ENCODE assay signal across 3 cellular contexts in the genomic region with DNA sequence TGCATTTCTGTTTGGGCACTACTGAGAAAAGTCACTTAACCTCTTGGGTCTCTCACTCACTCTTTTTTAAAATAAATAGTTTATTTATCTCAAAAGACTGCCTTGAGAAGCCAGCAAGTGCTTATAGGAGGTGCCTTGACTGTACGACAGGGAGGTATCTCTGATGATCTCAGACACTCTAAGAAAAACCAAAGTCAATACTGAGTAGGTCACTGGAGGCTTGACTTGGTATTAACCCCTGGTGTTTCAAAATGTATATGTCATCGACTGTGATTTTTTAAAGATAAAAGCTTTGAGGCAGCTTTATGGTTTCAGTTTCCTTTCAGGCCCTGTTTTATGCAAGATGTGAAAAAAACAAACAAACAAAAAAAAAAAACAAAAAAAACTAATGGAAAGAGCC.
TF ChIP-seq lines count a peak whose summit lies in the region.

No MANE protein-coding gene starts in this region.

TF ChIP-seq in liver, 16 proteins besides CTCF, POLR2A, EP300 and RAD21:
- no peak for TF ChIP-seq HNF4G (IDR thresholded peaks at IDR 0.05)
- TF ChIP-seq, protein P1, sequence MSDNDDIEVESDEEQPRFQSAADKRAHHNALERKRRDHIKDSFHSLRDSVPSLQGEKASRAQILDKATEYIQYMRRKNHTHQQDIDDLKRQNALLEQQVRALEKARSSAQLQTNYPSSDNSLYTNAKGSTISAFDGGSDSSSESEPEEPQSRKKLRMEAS (IDR thresholded peaks at IDR 0.05), result no peak
- no peak for TF ChIP-seq RXRA (IDR thresholded peaks at IDR 0.05)
- no peak for TF ChIP-seq NR2F2 (IDR thresholded peaks at IDR 0.05)
- no peak for TF ChIP-seq FOXA1 (IDR thresholded peaks at IDR 0.05)
- TF ChIP-seq EGR1 (IDR thresholded peaks at IDR 0.05; ENCODE audit: low read depth in 2 of 2), result no peak
- TF ChIP-seq GABPA (IDR thresholded peaks at IDR 0.05 in 1 of 2, conservative IDR thresholded peaks at IDR 0.05 in 1 of 2), result no peak
- TF ChIP-seq YY1 (IDR thresholded peaks at IDR 0.05), result no peak
- no peak for TF ChIP-seq SP1 (IDR thresholded peaks at IDR 0.05)
- TF ChIP-seq, protein P2, sequence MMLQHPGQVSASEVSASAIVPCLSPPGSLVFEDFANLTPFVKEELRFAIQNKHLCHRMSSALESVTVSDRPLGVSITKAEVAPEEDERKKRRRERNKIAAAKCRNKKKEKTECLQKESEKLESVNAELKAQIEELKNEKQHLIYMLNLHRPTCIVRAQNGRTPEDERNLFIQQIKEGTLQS (IDR thresholded peaks at IDR 0.05), result no peak
- no peak for TF ChIP-seq JUND (IDR thresholded peaks at IDR 0.05)
- no peak for TF ChIP-seq TAF1 (conservative IDR thresholded peaks at IDR 0.05)
- TF ChIP-seq HNF4A (conservative IDR thresholded peaks at IDR 0.05), result no peak

TF ChIP-seq in HepG2, 621 proteins besides CTCF, POLR2A, EP300 and RAD21:
- TF ChIP-seq NR2F1 (CRISPR knock-in tag; IDR thresholded peaks at IDR 0.05), result no peak
- no peak for TF ChIP-seq FOXM1 (CRISPR knock-in tag; IDR thresholded peaks at IDR 0.05)
- TF ChIP-seq, protein P3, sequence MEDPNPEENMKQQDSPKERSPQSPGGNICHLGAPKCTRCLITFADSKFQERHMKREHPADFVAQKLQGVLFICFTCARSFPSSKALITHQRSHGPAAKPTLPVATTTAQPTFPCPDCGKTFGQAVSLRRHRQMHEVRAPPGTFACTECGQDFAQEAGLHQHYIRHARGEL (CRISPR knock-in tag; IDR thresholded peaks at IDR 0.05), result no peak
- TF ChIP-seq NFIB (CRISPR knock-in tag; IDR thresholded peaks at IDR 0.05; ENCODE audit: borderline replicate concordance), result no peak
- TF ChIP-seq BRD4 (CRISPR knock-in tag; IDR thresholded peaks at IDR 0.05), result no peak
- TF ChIP-seq THAP11 (CRISPR knock-in tag; IDR thresholded peaks at IDR 0.05), result no peak
- TF ChIP-seq ZMYM2 (CRISPR knock-in tag; IDR thresholded peaks at IDR 0.05), result no peak
- no peak for TF ChIP-seq ZNF567 (CRISPR knock-in tag; IDR thresholded peaks at IDR 0.05; ENCODE audit: borderline replicate concordance)
- TF ChIP-seq ZNF121 (CRISPR knock-in tag; IDR thresholded peaks at IDR 0.05), result no peak
- TF ChIP-seq ZNF292 (CRISPR knock-in tag; IDR thresholded peaks at IDR 0.05; ENCODE audit: borderline replicate concordance, low read depth), result no peak
- TF ChIP-seq TRIM24 (CRISPR knock-in tag; IDR thresholded peaks at IDR 0.05), result no peak
- no peak for TF ChIP-seq ZNF7 (CRISPR knock-in tag; IDR thresholded peaks at IDR 0.05)
- TF ChIP-seq SYNCRIP (IDR thresholded peaks at IDR 0.05; ENCODE audit: insufficient read depth, low read depth, low read length), result no peak
- no peak for TF ChIP-seq ZNF850 (CRISPR knock-in tag; conservative IDR thresholded peaks at IDR 0.05)
- TF ChIP-seq, protein P4, sequence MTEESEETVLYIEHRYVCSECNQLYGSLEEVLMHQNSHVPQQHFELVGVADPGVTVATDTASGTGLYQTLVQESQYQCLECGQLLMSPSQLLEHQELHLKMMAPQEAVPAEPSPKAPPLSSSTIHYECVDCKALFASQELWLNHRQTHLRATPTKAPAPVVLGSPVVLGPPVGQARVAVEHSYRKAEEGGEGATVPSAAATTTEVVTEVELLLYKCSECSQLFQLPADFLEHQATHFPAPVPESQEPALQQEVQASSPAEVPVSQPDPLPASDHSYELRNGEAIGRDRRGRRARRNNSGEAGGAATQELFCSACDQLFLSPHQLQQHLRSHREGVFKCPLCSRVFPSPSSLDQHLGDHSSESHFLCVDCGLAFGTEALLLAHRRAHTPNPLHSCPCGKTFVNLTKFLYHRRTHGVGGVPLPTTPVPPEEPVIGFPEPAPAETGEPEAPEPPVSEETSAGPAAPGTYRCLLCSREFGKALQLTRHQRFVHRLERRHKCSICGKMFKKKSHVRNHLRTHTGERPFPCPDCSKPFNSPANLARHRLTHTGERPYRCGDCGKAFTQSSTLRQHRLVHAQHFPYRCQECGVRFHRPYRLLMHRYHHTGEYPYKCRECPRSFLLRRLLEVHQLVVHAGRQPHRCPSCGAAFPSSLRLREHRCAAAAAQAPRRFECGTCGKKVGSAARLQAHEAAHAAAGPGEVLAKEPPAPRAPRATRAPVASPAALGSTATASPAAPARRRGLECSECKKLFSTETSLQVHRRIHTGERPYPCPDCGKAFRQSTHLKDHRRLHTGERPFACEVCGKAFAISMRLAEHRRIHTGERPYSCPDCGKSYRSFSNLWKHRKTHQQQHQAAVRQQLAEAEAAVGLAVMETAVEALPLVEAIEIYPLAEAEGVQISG (CRISPR knock-in tag; IDR thresholded peaks at IDR 0.05), result no peak
- TF ChIP-seq, protein P5, sequence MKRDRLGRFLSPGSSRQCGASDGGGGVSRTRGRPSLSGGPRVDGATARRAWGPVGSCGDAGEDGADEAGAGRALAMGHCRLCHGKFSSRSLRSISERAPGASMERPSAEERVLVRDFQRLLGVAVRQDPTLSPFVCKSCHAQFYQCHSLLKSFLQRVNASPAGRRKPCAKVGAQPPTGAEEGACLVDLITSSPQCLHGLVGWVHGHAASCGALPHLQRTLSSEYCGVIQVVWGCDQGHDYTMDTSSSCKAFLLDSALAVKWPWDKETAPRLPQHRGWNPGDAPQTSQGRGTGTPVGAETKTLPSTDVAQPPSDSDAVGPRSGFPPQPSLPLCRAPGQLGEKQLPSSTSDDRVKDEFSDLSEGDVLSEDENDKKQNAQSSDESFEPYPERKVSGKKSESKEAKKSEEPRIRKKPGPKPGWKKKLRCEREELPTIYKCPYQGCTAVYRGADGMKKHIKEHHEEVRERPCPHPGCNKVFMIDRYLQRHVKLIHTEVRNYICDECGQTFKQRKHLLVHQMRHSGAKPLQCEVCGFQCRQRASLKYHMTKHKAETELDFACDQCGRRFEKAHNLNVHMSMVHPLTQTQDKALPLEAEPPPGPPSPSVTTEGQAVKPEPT (CRISPR knock-in tag; IDR thresholded peaks at IDR 0.05; ENCODE audit: low read depth), result no peak
- no peak for TF ChIP-seq ZNF205 (CRISPR knock-in tag; IDR thresholded peaks at IDR 0.05)
- TF ChIP-seq ZNF317 (CRISPR knock-in tag; IDR thresholded peaks at IDR 0.05), result no peak
- no peak for TF ChIP-seq ZNF383 (CRISPR knock-in tag; IDR thresholded peaks at IDR 0.05; ENCODE audit: borderline replicate concordance)

TF ChIP-seq in SK-N-SH, 30 proteins besides CTCF, POLR2A, EP300 and RAD21:
- TF ChIP-seq TCF12 (IDR thresholded peaks at IDR 0.05), result no peak
- no peak for TF ChIP-seq RFX5 (IDR thresholded peaks at IDR 0.05; ENCODE audit: low read length)
- no peak for TF ChIP-seq JUND (IDR thresholded peaks at IDR 0.05)
- TF ChIP-seq CHD2 (IDR thresholded peaks at IDR 0.05; ENCODE audit: low read length, partially characterized antibody), result no peak
- TF ChIP-seq, protein P6, sequence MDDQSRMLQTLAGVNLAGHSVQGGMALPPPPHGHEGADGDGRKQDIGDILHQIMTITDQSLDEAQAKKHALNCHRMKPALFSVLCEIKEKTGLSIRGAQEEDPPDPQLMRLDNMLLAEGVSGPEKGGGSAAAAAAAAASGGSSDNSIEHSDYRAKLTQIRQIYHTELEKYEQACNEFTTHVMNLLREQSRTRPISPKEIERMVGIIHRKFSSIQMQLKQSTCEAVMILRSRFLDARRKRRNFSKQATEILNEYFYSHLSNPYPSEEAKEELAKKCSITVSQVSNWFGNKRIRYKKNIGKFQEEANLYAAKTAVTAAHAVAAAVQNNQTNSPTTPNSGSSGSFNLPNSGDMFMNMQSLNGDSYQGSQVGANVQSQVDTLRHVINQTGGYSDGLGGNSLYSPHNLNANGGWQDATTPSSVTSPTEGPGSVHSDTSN (IDR thresholded peaks at IDR 0.05), result no peak
- TF ChIP-seq, protein P7, sequence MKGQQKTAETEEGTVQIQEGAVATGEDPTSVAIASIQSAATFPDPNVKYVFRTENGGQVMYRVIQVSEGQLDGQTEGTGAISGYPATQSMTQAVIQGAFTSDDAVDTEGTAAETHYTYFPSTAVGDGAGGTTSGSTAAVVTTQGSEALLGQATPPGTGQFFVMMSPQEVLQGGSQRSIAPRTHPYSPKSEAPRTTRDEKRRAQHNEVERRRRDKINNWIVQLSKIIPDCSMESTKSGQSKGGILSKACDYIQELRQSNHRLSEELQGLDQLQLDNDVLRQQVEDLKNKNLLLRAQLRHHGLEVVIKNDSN (IDR thresholded peaks at IDR 0.05; ENCODE audit: borderline replicate concordance, low read depth), result no peak
- TF ChIP-seq, protein P8, sequence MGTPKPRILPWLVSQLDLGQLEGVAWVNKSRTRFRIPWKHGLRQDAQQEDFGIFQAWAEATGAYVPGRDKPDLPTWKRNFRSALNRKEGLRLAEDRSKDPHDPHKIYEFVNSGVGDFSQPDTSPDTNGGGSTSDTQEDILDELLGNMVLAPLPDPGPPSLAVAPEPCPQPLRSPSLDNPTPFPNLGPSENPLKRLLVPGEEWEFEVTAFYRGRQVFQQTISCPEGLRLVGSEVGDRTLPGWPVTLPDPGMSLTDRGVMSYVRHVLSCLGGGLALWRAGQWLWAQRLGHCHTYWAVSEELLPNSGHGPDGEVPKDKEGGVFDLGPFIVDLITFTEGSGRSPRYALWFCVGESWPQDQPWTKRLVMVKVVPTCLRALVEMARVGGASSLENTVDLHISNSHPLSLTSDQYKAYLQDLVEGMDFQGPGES (IDR thresholded peaks at IDR 0.05; ENCODE audit: low read depth, low read length), result no peak
- TF ChIP-seq NFIC (IDR thresholded peaks at IDR 0.05; ENCODE audit: borderline replicate concordance), result no peak
- no peak for TF ChIP-seq ELF1 (IDR thresholded peaks at IDR 0.05)
- TF ChIP-seq RCOR1 (IDR thresholded peaks at IDR 0.05; ENCODE audit: low read length), result no peak
TF ChIP-seq in SK-N-SH: peak in this region for 0.
